ENCODE assay signal across 15 cellular contexts in the genomic region with DNA sequence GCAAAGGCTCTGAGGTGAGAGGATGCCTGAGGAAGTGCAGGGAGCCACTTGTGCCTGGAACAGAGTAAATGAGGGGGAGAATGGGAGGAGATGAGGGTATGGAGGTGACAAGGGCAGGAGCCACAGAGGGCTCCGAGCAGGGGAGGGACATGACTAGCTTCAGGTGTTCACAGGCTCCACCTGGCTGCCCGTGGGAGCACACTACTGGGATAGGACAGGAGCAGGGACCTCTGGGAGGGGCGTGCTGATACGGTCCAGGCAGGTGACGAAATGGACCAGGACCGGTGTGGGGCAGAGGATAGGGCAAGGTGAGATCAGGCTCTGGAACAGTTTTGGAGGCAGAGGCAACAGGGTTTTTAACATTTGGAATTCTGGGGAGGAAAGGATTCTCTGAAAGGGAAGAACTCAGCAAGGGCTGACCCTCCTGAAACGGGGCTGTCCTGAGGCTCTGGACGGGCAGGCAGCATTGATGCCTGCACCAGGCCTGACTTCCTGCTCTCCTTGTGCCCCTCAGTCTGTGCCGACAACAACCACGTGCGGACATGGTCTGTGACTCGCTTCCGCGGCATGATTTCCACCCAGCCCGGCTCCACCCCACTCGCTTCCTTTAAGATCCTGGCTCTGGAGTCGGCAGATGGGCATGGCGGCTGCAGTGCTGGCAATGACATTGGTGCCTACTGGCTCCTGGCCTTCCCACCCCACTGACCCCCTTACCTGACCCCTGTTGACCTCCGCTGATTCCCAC. TPM values are rescaled to one million over a fixed set of nuclear protein-coding genes. Genes with fewer than 3 reads are reported as not detected.
DNase-seq lines count a peak whose midpoint lies in the region; ATAC-seq, FAIRE-seq and TF ChIP-seq lines count a peak whose summit lies in the region.
"Had no signal": no experiment of that assay in that cellular context is flagged by ENCODE, and none has a peak within 500 bp of the region (broad histone marks: within the 10 kb centered on the region; RNA-seq: fewer than 3 reads in every experiment).

No MANE protein-coding gene starts in this region.

- H2AFZ ChIP-seq in astrocyte (ENCODE audit: low read depth, low read length) = no peak overlapping the region

- H3K4me1 ChIP-seq in BLaER1 treated with 17β-estradiol and CSF1 and Interleukin-3, amounts not matched to agents 10 nM and 100 nM = peaks cover 29 to 77% (median 55%) of the 10 kb centered on the region in 10 experiments
- H3K4me1 ChIP-seq in astrocyte (ENCODE audit: insufficient read depth, low read length) (peaks cover 24% of the 10 kb centered on the region), colonic mucosa (no peaks in the 10 kb centered on the region)

- peak overlapping the region in 6 of 11 experiments; percentile 22 to 95 (median 38); a peak in 9 of 22 replicates for H3K27ac ChIP-seq in BLaER1 treated with 17β-estradiol and CSF1 and Interleukin-3, amounts not matched to agents 10 nM and 100 nM
- H3K27ac ChIP-seq in astrocyte (ENCODE audit: low read depth, low read length) (peak overlapping the region; percentile 3), colonic mucosa (no peak overlapping the region)
- H3K27ac ChIP-seq: SK-N-MC, skin epidermis had no signal

- TF ChIP-seq CTCF in astrocyte (IDR thresholded peaks at IDR 0.05; ENCODE audit: insufficient read depth, low read depth, low read length) (no peak), colonic mucosa (IDR thresholded peaks at IDR 0.05) (no peak)

- no peaks in the 10 kb centered on the region for H3K9me3 Mint-ChIP-seq in astrocyte (ENCODE audit: unreplicated experiment)
- no peaks in the 10 kb centered on the region for H3K9me3 Mint-ChIP-seq in activated T-cell treated with anti-CD3 and anti-CD28 coated beads, Interleukin-2, amount 50 U/mL, for 4 hours

- H3K27ac Mint-ChIP-seq in astrocyte (ENCODE audit: unreplicated experiment) = peak overlapping the region; percentile 18

- peaks cover 9% of the 10 kb centered on the region for H3K4me1 Mint-ChIP-seq in astrocyte (ENCODE audit: low read depth, unreplicated experiment)
- peaks cover 3% of the 10 kb centered on the region for H3K4me1 Mint-ChIP-seq in activated T-cell treated with anti-CD3 and anti-CD28 coated beads, Interleukin-2, amount 50 U/mL, for 4 hours (ENCODE audit: low read depth)

- H3K79me2 ChIP-seq in astrocyte (ENCODE audit: insufficient read depth, low read length) = no peaks in the 10 kb centered on the region

- peaks cover 0 to 28% (median 4%) of the 10 kb centered on the region in 11 experiments; a peak in 9 of 22 replicates for H4K20me1 ChIP-seq in BLaER1 treated with 17β-estradiol and CSF1 and Interleukin-3, amounts not matched to agents 10 nM and 100 nM
- H4K20me1 ChIP-seq in astrocyte (ENCODE audit: insufficient read depth, low read length) = no peaks in the 10 kb centered on the region

- peak overlapping the region in 2 of 11 experiments; percentile 10 to 11; a peak in 2 of 22 replicates for H3K9ac ChIP-seq in BLaER1 treated with 17β-estradiol and CSF1 and Interleukin-3, amounts not matched to agents 10 nM and 100 nM
- H3K9ac ChIP-seq in astrocyte (ENCODE audit: low read length) (no peak overlapping the region), colonic mucosa (ENCODE audit: low read depth in 2 of 2, low read length in 2 of 2) (no peak overlapping the region)

- no peaks in the 10 kb centered on the region for H3K27me3 ChIP-seq in BLaER1 treated with 17β-estradiol and CSF1 and Interleukin-3, amounts not matched to agents 10 nM and 100 nM
- H3K27me3 ChIP-seq in astrocyte (ENCODE audit: insufficient read depth, low read length) (no peaks in the 10 kb centered on the region), colonic mucosa (no peaks in the 10 kb centered on the region)
- H3K27me3 ChIP-seq: MG63 had no signal

- H3K36me3 Mint-ChIP-seq in astrocyte (ENCODE audit: low read depth, unreplicated experiment) = peaks cover 38% of the 10 kb centered on the region
- peaks cover 20% of the 10 kb centered on the region for H3K36me3 Mint-ChIP-seq in activated T-cell treated with anti-CD3 and anti-CD28 coated beads, Interleukin-2, amount 50 U/mL, for 4 hours (ENCODE audit: insufficient read depth)

- ATAC-seq in GM19328 (IDR thresholded peaks at IDR 0.05; ENCODE audit: unreplicated experiment) = no peak
- ATAC-seq in activated T-cell treated with anti-CD3 and anti-CD28 coated beads, Interleukin-2, amount 50 U/mL, for 4 hours = no peak

- H3K4me3 ChIP-seq in BLaER1 treated with 17β-estradiol and CSF1 and Interleukin-3, amounts not matched to agents 10 nM and 100 nM = no peak overlapping the region
- H3K4me3 ChIP-seq in astrocyte (ENCODE audit: insufficient read depth, low read depth, low read length) (no peak overlapping the region), colonic mucosa (no peak overlapping the region)
- H3K4me3 ChIP-seq: MG63, SK-N-MC, skin epidermis had no signal

- FAIRE-seq in astrocyte (lab: Jason Lieb, UNC) = no peak

- intact Hi-C loops in colonic mucosa (cut with DNase I) = no loop called here

- DNase-seq in HT-29 (ENCODE audit: low spot score) (peak; percentile 49), astrocyte (ENCODE audit: low read depth) (peak; percentile 53), kidney tubule cell (ENCODE audit: low spot score) (peak; percentile 42), colonic mucosa (no peak)
- no peak for DNase-seq in stimulated activated CD8-positive, alpha-beta memory T cell treated with anti-CD3 and anti-CD28 coated beads, Interleukin-4, amount 100 ng/mL, for 48 hours
- DNase-seq in activated T-cell treated with anti-CD3 and anti-CD28 coated beads, Interleukin-2, amount 50 U/mL, for 4 hours = no peak
- DNase-seq: activated CD8-positive, alpha-beta memory T cell treated with anti-CD3 and anti-CD28 coated beads for 24 hours; activated effector memory CD4-positive, alpha-beta T cell treated with Interleukin-2 at 50 U/mL for 16 hours; hypothalamus; MG63; stimulated activated naive CD4-positive, alpha-beta T cell had no signal

- H3K4me3 Mint-ChIP-seq in astrocyte (ENCODE audit: unreplicated experiment) = peak overlapping the region; percentile 14
- no peak overlapping the region for H3K4me3 Mint-ChIP-seq in activated T-cell treated with anti-CD3 and anti-CD28 coated beads, Interleukin-2, amount 50 U/mL, for 4 hours

- H3K27me3 Mint-ChIP-seq in astrocyte (ENCODE audit: low read depth, unreplicated experiment) = no peaks in the 10 kb centered on the region
- no peaks in the 10 kb centered on the region for H3K27me3 Mint-ChIP-seq in activated T-cell treated with anti-CD3 and anti-CD28 coated beads, Interleukin-2, amount 50 U/mL, for 4 hours (ENCODE audit: low read depth)

- H3K36me3 ChIP-seq in BLaER1 treated with 17β-estradiol and CSF1 and Interleukin-3, amounts not matched to agents 10 nM and 100 nM = peaks cover 60 to 91% (median 78%) of the 10 kb centered on the region in 11 experiments
- H3K36me3 ChIP-seq in astrocyte (ENCODE audit: insufficient read depth, low read length) = no peaks in the 10 kb centered on the region
- no peaks in the 10 kb centered on the region for H3K36me3 ChIP-seq in colonic mucosa

- H3K4me2 ChIP-seq in BLaER1 treated with 17β-estradiol and CSF1 and Interleukin-3, amounts not matched to agents 10 nM and 100 nM = peak overlapping the region in 3 of 11 experiments; percentile 97 to 99 (median 97); a peak in 5 of 22 replicates
- H3K4me2 ChIP-seq in astrocyte (ENCODE audit: low read length) = peak overlapping the region; percentile 4

- H3K9me3 ChIP-seq in BLaER1 treated with 17β-estradiol and CSF1 and Interleukin-3, amounts not matched to agents 10 nM and 100 nM (replicated peaks in 1 of 11) = no peaks in the 10 kb centered on the region
- no peaks in the 10 kb centered on the region for H3K9me3 ChIP-seq in astrocyte (ENCODE audit: insufficient read depth, low read depth, low read length)
- no peaks in the 10 kb centered on the region for H3K9me3 ChIP-seq in colonic mucosa
- H3K9me3 ChIP-seq: MG63 had no signal

RNA-seq across cellular contexts. Expression of a gene that starts 11.6 kb away (rescaled TPM):
- 128 and 142 TPM in 2 replicates for total RNA-seq in HT-29 (2014; rRNA removed; shearing (Covaris generic))
- total RNA-seq in astrocyte (56.3 and 60.4 TPM in 2 replicates), colonic mucosa (10 to 100 TPM; 53.6 to 87.8 TPM)
- 10 to 100 TPM; 80.1 to 86.1 (median 84.8) TPM for total RNA-seq in activated T-cell treated with anti-CD3 and anti-CD28 coated beads, Interleukin-2, amount 50 U/mL, for 4 hours

RNA-seq across cellular contexts. Expression of a gene that starts 12.9 kb away (rescaled TPM):
- 42.1 and 56.7 TPM in 2 replicates for total RNA-seq in HT-29 (2014; rRNA removed; shearing (Covaris generic))
- total RNA-seq in astrocyte = 46.9 and 63.5 TPM in 2 replicates
- 100 to 1,000 TPM; 143 to 231 TPM for total RNA-seq in colonic mucosa
- 100 to 1,000 TPM; 210 to 251 (median 213) TPM for total RNA-seq in activated T-cell treated with anti-CD3 and anti-CD28 coated beads, Interleukin-2, amount 50 U/mL, for 4 hours

Comparison
In these comparisons a context has a peak if more than half of its experiments do, and no peak if none do; other contexts are left out.
1. DNase-seq: peak in HT-29 (single experiment), astrocyte (single experiment) and kidney tubule cell (single experiment); none in stimulated activated CD8-positive, alpha-beta memory T cell treated with anti-CD3 and anti-CD28 coated beads, Interleukin-4, amount 100 ng/mL, for 48 hours (single experiment), colonic mucosa (single experiment) and activated T-cell treated with anti-CD3 and anti-CD28 coated beads, Interleukin-2, amount 50 U/mL, for 4 hours (single experiment).